8 cellular contexts compared by ENCODE assay signal in the genomic region with DNA sequence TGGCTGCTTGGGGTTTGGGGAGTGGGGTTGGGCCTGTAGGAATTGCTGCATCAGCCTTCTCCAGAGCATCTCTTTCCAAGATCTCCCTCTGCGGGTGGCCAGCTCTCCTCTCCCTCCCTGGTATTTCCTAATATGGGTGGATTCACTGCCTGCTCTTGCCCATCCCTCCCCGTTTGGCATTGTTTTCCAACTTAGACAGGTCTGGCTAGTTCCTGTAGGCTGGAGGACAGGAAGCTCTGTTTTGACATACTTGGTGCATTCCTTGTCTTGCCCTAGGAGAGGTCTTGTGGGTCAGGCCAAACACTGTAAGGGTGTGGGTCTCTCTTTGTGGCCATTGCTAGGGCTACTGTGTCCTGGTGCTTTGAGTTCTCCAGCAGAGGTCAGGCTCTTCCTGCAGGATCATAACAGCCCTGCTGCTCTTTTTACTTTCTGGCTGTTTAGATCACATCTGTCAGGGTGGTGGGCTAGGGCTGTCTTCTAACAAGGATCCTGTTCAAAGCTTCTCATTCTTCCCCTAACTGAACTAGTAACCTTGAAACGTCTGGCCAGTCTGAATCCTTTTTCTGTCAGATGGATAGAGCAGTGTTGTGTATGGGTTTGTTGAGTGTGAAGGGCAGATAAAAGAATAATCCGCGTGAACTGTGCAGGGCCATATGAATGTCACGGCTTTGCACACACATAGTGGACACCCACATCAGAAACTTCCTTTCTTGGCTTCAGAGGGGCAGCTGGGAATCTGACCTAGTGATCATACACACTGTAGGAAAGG. TPM values are rescaled to one million over a fixed set of nuclear protein-coding genes. Genes with fewer than 3 reads are reported as not detected.
DNase-seq lines count a peak whose midpoint lies in the region; ATAC-seq and TF ChIP-seq lines count a peak whose summit lies in the region.

No MANE protein-coding gene starts in this region.

- H3K27me3 Mint-ChIP-seq in activated CD8-positive, alpha-beta T cell treated with anti-CD3 and anti-CD28 coated beads, Interleukin-2, amount 10 ng/mL, durations not matched to agents 7 days and 5 days (ENCODE audit: low read depth): no peaks in the 10 kb centered on the region
- no peaks in the 10 kb centered on the region for H3K27me3 Mint-ChIP-seq in natural killer cell treated with Interleukin-12 subunit alpha and Interleukin-12 subunit beta and Interleukin-15 and Interleukin-18, amount 100 ng/mL, for 72 hours

- H3K4me1 Mint-ChIP-seq in activated CD8-positive, alpha-beta T cell treated with anti-CD3 and anti-CD28 coated beads, Interleukin-2, amount 10 ng/mL, durations not matched to agents 7 days and 5 days (ENCODE audit: low read depth): peaks cover 8% of the 10 kb centered on the region
- H3K4me1 Mint-ChIP-seq in natural killer cell treated with Interleukin-12 subunit alpha and Interleukin-12 subunit beta and Interleukin-15 and Interleukin-18, amount 100 ng/mL, for 72 hours (ENCODE audit: low read depth in 2 of 2): peaks cover 5 to 6% of the 10 kb centered on the region in 2 donors

- CTCF ChIA-PET in activated CD8-positive, alpha-beta T cell treated with anti-CD3 and anti-CD28 coated beads, Interleukin-2, amount 10 ng/mL, durations not matched to agents 7 days and 5 days (lab: Charles Lee): interaction anchor here (0.9 to 2.0 kb wide), 6 partner anchors 9 to 244 kb away, joined by 3 to 17 read pairs (median 4); no protein-coding TSS in a partner anchor

- intact Hi-C loops in left ventricle myocardium superior (cut with micrococcal nuclease): no loop called here
- intact Hi-C loops in sciatic nerve (cut with DNase I): loop anchor here (10.0 kb wide), 1 partner anchor 47 kb away; no protein-coding TSS in a partner anchor

- in situ Hi-C loops in GM13977 (cut with MboI; ENCODE audit: low pct_unique_long_range_greater_than_20kb, low sequenced_read_pairs, unreplicated experiment): no loop called here

- POLR2A ChIA-PET in activated CD8-positive, alpha-beta T cell treated with anti-CD3 and anti-CD28 coated beads, Interleukin-2, amount 10 ng/mL, durations not matched to agents 7 days and 5 days (lab: Charles Lee): interaction anchor here (0.7 kb wide), 1 partner anchor 9 kb away, joined by 3 read pairs; no protein-coding TSS in a partner anchor

- H3K36me3 Mint-ChIP-seq in activated CD8-positive, alpha-beta T cell treated with anti-CD3 and anti-CD28 coated beads, Interleukin-2, amount 10 ng/mL, durations not matched to agents 7 days and 5 days (ENCODE audit: low read depth): peaks cover 47% of the 10 kb centered on the region
- H3K36me3 Mint-ChIP-seq in natural killer cell treated with Interleukin-12 subunit alpha and Interleukin-12 subunit beta and Interleukin-15 and Interleukin-18, amount 100 ng/mL, for 72 hours: peaks cover 28% of the 10 kb centered on the region

- DNase-seq in GM13977 (ENCODE audit: low spot score) (no peak), left ventricle myocardium superior (no peak), sciatic nerve (ENCODE audit: low spot score) (peak; percentile 74), DMS53 (lab: John Stamatoyannopoulos, UW) (no peak), NOMO-1 treated with DMSO at 0.1 percent for 48 hours (lab: John Stamatoyannopoulos, UW; ENCODE audit: unreplicated experiment) (no peak)
- DNase-seq in activated CD8-positive, alpha-beta T cell treated with anti-CD3 and anti-CD28 coated beads, Interleukin-2, amount 10 ng/mL, durations not matched to agents 7 days and 5 days: no peak
- DNase-seq in natural killer cell treated with Interleukin-12 subunit alpha and Interleukin-12 subunit beta and Interleukin-15 and Interleukin-18, amount 100 ng/mL, for 72 hours (ENCODE audit: low spot score): no peak

- peak; percentile 17 for TF ChIP-seq CTCF in GM13977 (IDR thresholded peaks at IDR 0.05; ENCODE audit: extremely low read depth, insufficient read depth, missing control alignments)

- no peaks in the 10 kb centered on the region for H3K9me3 Mint-ChIP-seq in activated CD8-positive, alpha-beta T cell treated with anti-CD3 and anti-CD28 coated beads, Interleukin-2, amount 10 ng/mL, durations not matched to agents 7 days and 5 days (ENCODE audit: insufficient read depth)
- H3K9me3 Mint-ChIP-seq in natural killer cell treated with Interleukin-12 subunit alpha and Interleukin-12 subunit beta and Interleukin-15 and Interleukin-18, amount 100 ng/mL, for 72 hours: no peaks in the 10 kb centered on the region

- ATAC-seq in activated CD8-positive, alpha-beta T cell treated with anti-CD3 and anti-CD28 coated beads, Interleukin-2, amount 10 ng/mL, durations not matched to agents 7 days and 5 days: no peak
- ATAC-seq in left ventricle myocardium superior (peak; percentile 59), sciatic nerve (peak; percentile 93), HG03280 (IDR thresholded peaks at IDR 0.05; ENCODE audit: unreplicated experiment) (no peak)
- ATAC-seq in natural killer cell treated with Interleukin-12 subunit alpha and Interleukin-12 subunit beta and Interleukin-15 and Interleukin-18, amount 100 ng/mL, for 72 hours: no peak

- H3K27ac Mint-ChIP-seq in activated CD8-positive, alpha-beta T cell treated with anti-CD3 and anti-CD28 coated beads, Interleukin-2, amount 10 ng/mL, durations not matched to agents 7 days and 5 days: peak overlapping the region; percentile 2
- no peak overlapping the region for H3K27ac Mint-ChIP-seq in natural killer cell treated with Interleukin-12 subunit alpha and Interleukin-12 subunit beta and Interleukin-15 and Interleukin-18, amount 100 ng/mL, for 72 hours

- no peak overlapping the region for H3K4me3 Mint-ChIP-seq in activated CD8-positive, alpha-beta T cell treated with anti-CD3 and anti-CD28 coated beads, Interleukin-2, amount 10 ng/mL, durations not matched to agents 7 days and 5 days
- no peak overlapping the region for H3K4me3 Mint-ChIP-seq in natural killer cell treated with Interleukin-12 subunit alpha and Interleukin-12 subunit beta and Interleukin-15 and Interleukin-18, amount 100 ng/mL, for 72 hours

RNA-seq across cellular contexts. Expression of a gene that starts 18.3 kb away (rescaled TPM):
- 10 to 100 TPM; 21.3 to 24.5 TPM for total RNA-seq in activated CD8-positive, alpha-beta T cell treated with anti-CD3 and anti-CD28 coated beads, Interleukin-2, amount 10 ng/mL, durations not matched to agents 7 days and 5 days
- total RNA-seq in left ventricle myocardium superior: 20.1 TPM
- 30.4 TPM for total RNA-seq in sciatic nerve
- 10 to 100 TPM; 21.3 to 24.5 TPM for total RNA-seq in natural killer cell treated with Interleukin-12 subunit alpha and Interleukin-12 subunit beta and Interleukin-15 and Interleukin-18, amount 100 ng/mL, for 72 hours

RNA-seq across cellular contexts. Expression of a gene that starts 38.6 kb away (rescaled TPM):
- 100 to 1,000 TPM; 391 to 410 TPM for total RNA-seq in activated CD8-positive, alpha-beta T cell treated with anti-CD3 and anti-CD28 coated beads, Interleukin-2, amount 10 ng/mL, durations not matched to agents 7 days and 5 days
- total RNA-seq in left ventricle myocardium superior (403 TPM), sciatic nerve (315 TPM)
- total RNA-seq in natural killer cell treated with Interleukin-12 subunit alpha and Interleukin-12 subunit beta and Interleukin-15 and Interleukin-18, amount 100 ng/mL, for 72 hours: 100 to 1,000 TPM; 271 to 340 TPM

RNA-seq across cellular contexts. Expression of a gene that starts 43.7 kb away (rescaled TPM):
- 10 to 100 TPM; 28.6 to 29.9 TPM for total RNA-seq in activated CD8-positive, alpha-beta T cell treated with anti-CD3 and anti-CD28 coated beads, Interleukin-2, amount 10 ng/mL, durations not matched to agents 7 days and 5 days
- total RNA-seq in left ventricle myocardium superior (17.8 TPM), sciatic nerve (17.3 TPM)
- total RNA-seq in natural killer cell treated with Interleukin-12 subunit alpha and Interleukin-12 subunit beta and Interleukin-15 and Interleukin-18, amount 100 ng/mL, for 72 hours: 10 to 100 TPM; 23.2 to 42.2 TPM

Comparison
In these comparisons a context has a peak if more than half of its experiments do, and no peak if none do; other contexts are left out.
1. ATAC-seq: peak in left ventricle myocardium superior (single experiment) and sciatic nerve (single experiment); none in activated CD8-positive, alpha-beta T cell treated with anti-CD3 and anti-CD28 coated beads, Interleukin-2, amount 10 ng/mL, durations not matched to agents 7 days and 5 days (single experiment), natural killer cell treated with Interleukin-12 subunit alpha and Interleukin-12 subunit beta and Interleukin-15 and Interleukin-18, amount 100 ng/mL, for 72 hours (0 of 2) and HG03280 (single experiment).